15 cellular contexts compared by ENCODE assay signal in genomic region chr12:106141003-106141402, GRCh38. TPM values are rescaled to one million over a fixed set of nuclear protein-coding genes. Genes with fewer than 3 reads are reported as not detected.
A peak's percentile ranks its signal among the peaks of the same experiment; 100 is the strongest.
DNase-seq lines count a peak whose midpoint lies in the region; ATAC-seq, FAIRE-seq and TF ChIP-seq lines count a peak whose summit lies in the region.
"Had no signal": no experiment of that assay in that cellular context is flagged by ENCODE, and none has a peak within 500 bp of the region (broad histone marks: within the 10 kb centered on the region; RNA-seq: fewer than 3 reads in every experiment).

No MANE protein-coding gene starts in this region.

- H3K27me3 ChIP-seq in KMS-11 (ENCODE audit: insufficient read depth, low read depth) (no peaks in the 10 kb centered on the region), endodermal cell (ENCODE audit: control insufficient read depth, insufficient read depth, low read length, poor library complexity, severe bottlenecking) (no peaks in the 10 kb centered on the region), H7 (ENCODE audit: control insufficient read depth, insufficient read depth, low read length) (peaks cover 2% of the 10 kb centered on the region; the same call in 1 of the 2 replicates)

- H3K4me3 ChIP-seq in A549: no peak overlapping the region
- no peak overlapping the region for H3K4me3 ChIP-seq in KMS-11 (IDR thresholded peaks at IDR 0.05; ENCODE audit: insufficient read depth, low read depth, low read length)
- peak overlapping the region; percentile 98 for H3K4me3 ChIP-seq in endodermal cell (ENCODE audit: low read length)
- H3K4me3 ChIP-seq in H7 (ENCODE audit: insufficient read depth, low read depth, low read length): no peak overlapping the region

- peak overlapping the region; percentile 97; the same call in 1 of the 2 replicates for H3K9ac ChIP-seq in KMS-11
- H3K9ac ChIP-seq in endodermal cell (ENCODE audit: extremely low read depth, low read length, poor library complexity, severe bottlenecking): no peak overlapping the region

- no peak for FAIRE-seq in A549 (lab: Jason Lieb, UNC)
- FAIRE-seq: urothelium cell line had no signal

- H4K20me1 ChIP-seq in KMS-11 (ENCODE audit: insufficient read depth): 0 out of 2 replicates have a peak, but pooled peaks cover under 1% of the 10 kb centered on the region

- H3K27me3 Mint-ChIP-seq in endodermal cell (ENCODE audit: insufficient read depth) (peaks cover 2% of the 10 kb centered on the region), nephron (ENCODE audit: low read depth) (no peaks in the 10 kb centered on the region)

- H3K4me3 Mint-ChIP-seq in endodermal cell (peak overlapping the region; percentile 78), nephron (peak overlapping the region; percentile 85 to 92 (median 89))
- H3K4me3 Mint-ChIP-seq: activated naive CD4-positive, alpha-beta T cell treated with anti-CD3 and anti-CD28 coated beads, Interleukin-2, amount 10 ng/mL, durations not matched to agents 7 days and 5 days had no signal

- intact Hi-C loops in posterior cingulate gyrus (cut with DNase I): loop anchor here (10.0 kb wide), 1 partner anchor 376 kb away; no protein-coding TSS in a partner anchor

- CTCF ChIA-PET in A549 (lab: Yijun Ruan, JAX): interaction anchor here (1.2 to 10.0 kb wide), 2 partner anchors 10 to 216 kb away, joined by 4 to 112 read pairs; partner anchors contain the start of gene POLR3B

- no peak for DNase-seq in A549 (ENCODE audit: low read depth in 1 of 2, low spot score in 1 of 2)
- DNase-seq in endodermal cell: peak; percentile 44
- no peak for DNase-seq in H7
- no peak for DNase-seq in NCI-H1105 treated with DMSO at 0.1 percent for 48 hours (lab: John Stamatoyannopoulos, UW)
- no peak for DNase-seq in posterior cingulate gyrus
- no peak for DNase-seq in glomerular visceral epithelial cell (ENCODE audit: extremely low spot score)
- DNase-seq: activated naive CD4-positive, alpha-beta T cell treated with anti-CD3 and anti-CD28 coated beads, Interleukin-2, amount 10 ng/mL, durations not matched to agents 7 days and 5 days; DMS153; NCI-H2029 treated with DMSO at 0.1 percent for 48 hours; NCI-H774; SHP77 treated with DMSO at 0.1 percent for 48 hours had no signal

- POLR2A ChIA-PET in A549 (lab: Yijun Ruan, JAX): no interaction called here

- no peaks in the 10 kb centered on the region for H3K36me3 Mint-ChIP-seq in endodermal cell (ENCODE audit: low read depth)
- peaks cover 3% of the 10 kb centered on the region for H3K36me3 Mint-ChIP-seq in nephron (ENCODE audit: low read depth)
- H3K36me3 Mint-ChIP-seq: activated naive CD4-positive, alpha-beta T cell treated with anti-CD3 and anti-CD28 coated beads, Interleukin-2, amount 10 ng/mL, durations not matched to agents 7 days and 5 days had no signal

- no peaks in the 10 kb centered on the region for H3K9me3 Mint-ChIP-seq in endodermal cell
- no peaks in the 10 kb centered on the region for H3K9me3 Mint-ChIP-seq in nephron
- H3K9me3 Mint-ChIP-seq: activated naive CD4-positive, alpha-beta T cell treated with anti-CD3 and anti-CD28 coated beads, Interleukin-2, amount 10 ng/mL, durations not matched to agents 7 days and 5 days had no signal

- H3K27ac ChIP-seq in A549 (no peak overlapping the region), KMS-11 (peak overlapping the region; percentile 91), endodermal cell (ENCODE audit: low read depth, low read length) (no peak overlapping the region)
- H3K27ac ChIP-seq: neutrophil had no signal

- H3K4me1 Mint-ChIP-seq in endodermal cell: peaks cover 56% of the 10 kb centered on the region
- H3K4me1 Mint-ChIP-seq in nephron: peaks cover 76% of the 10 kb centered on the region

- no peaks in the 10 kb centered on the region for H3K36me3 ChIP-seq in KMS-11 (ENCODE audit: insufficient read depth)
- H3K36me3 ChIP-seq in endodermal cell (ENCODE audit: control insufficient read depth, insufficient read depth, low read length): no peaks in the 10 kb centered on the region
- no peaks in the 10 kb centered on the region; the same call in 1 of the 2 replicates for H3K36me3 ChIP-seq in H7 (replicated peaks; ENCODE audit: control insufficient read depth, insufficient read depth, low read length)
- H3K36me3 ChIP-seq: neutrophil had no signal

- peaks cover 40% of the 10 kb centered on the region for H3K79me2 ChIP-seq in KMS-11 (ENCODE audit: insufficient read depth, low read depth)

- TF ChIP-seq EP300 in A549 (IDR thresholded peaks at IDR 0.05): no peak

- TF ChIP-seq RAD21 in A549 (conservative IDR thresholded peaks at IDR 0.05 in 1 of 2, IDR thresholded peaks at IDR 0.05 in 1 of 2): no peak

- peaks cover 44% of the 10 kb centered on the region; the same call in 2 of the 3 replicates for H3K4me1 ChIP-seq in A549
- peaks cover 68% of the 10 kb centered on the region for H3K4me1 ChIP-seq in KMS-11 (ENCODE audit: low read depth, poor library complexity, severe bottlenecking)
- peaks cover 5% of the 10 kb centered on the region for H3K4me1 ChIP-seq in endodermal cell (ENCODE audit: control insufficient read depth, insufficient read depth, low read length)

- H2AFZ ChIP-seq in KMS-11 (ENCODE audit: low read depth): no peak overlapping the region

- TF ChIP-seq CTCF in A549 (IDR thresholded peaks at IDR 0.05): no peak
- no peak for TF ChIP-seq CTCF in KMS-11 (conservative IDR thresholded peaks at IDR 0.05; ENCODE audit: low read depth, low read length)
- TF ChIP-seq CTCF in endodermal cell (conservative IDR thresholded peaks at IDR 0.05): no peak
- no peak for TF ChIP-seq CTCF in nephron (IDR thresholded peaks at IDR 0.05; ENCODE audit: unreplicated experiment in 3 of 3)

- no peak for TF ChIP-seq POLR2A in A549 (IDR thresholded peaks at IDR 0.05; ENCODE audit: low read length)

- no peak overlapping the region for H3K27ac Mint-ChIP-seq in endodermal cell
- peak overlapping the region; percentile 86 to 96 (median 95) for H3K27ac Mint-ChIP-seq in nephron
- H3K27ac Mint-ChIP-seq: activated naive CD4-positive, alpha-beta T cell treated with anti-CD3 and anti-CD28 coated beads, Interleukin-2, amount 10 ng/mL, durations not matched to agents 7 days and 5 days had no signal

- H3K9me3 ChIP-seq in A549 (no peaks in the 10 kb centered on the region), endodermal cell (ENCODE audit: control insufficient read depth, low read length) (no peaks in the 10 kb centered on the region)
- H3K9me3 ChIP-seq: neutrophil had no signal

- ATAC-seq in A549: no peak

- peak overlapping the region; percentile 93 for H3K4me2 ChIP-seq in A549
- H3K4me2 ChIP-seq in KMS-11: peak overlapping the region; percentile 82

TF ChIP-seq in A549, 52 proteins besides CTCF, POLR2A, EP300 and RAD21:
- TF ChIP-seq MAFK (IDR thresholded peaks at IDR 0.05; ENCODE audit: partially characterized antibody) (peak; percentile 83), KDM1A (IDR thresholded peaks at IDR 0.05; ENCODE audit: low read depth) (no peak)

RNA-seq across cellular contexts. Expression of gene NUAK1, which starts 2.2 kb away (rescaled TPM):
- polyA plus RNA-seq in A549 (2011; rRNA removed): 22.3 and 25.4 TPM in 2 replicates
- 10.1 and 12.6 TPM in 2 replicates for polyA plus RNA-seq in A549 (2012; cell fraction: cytosol; rRNA removed)
- polyA plus RNA-seq in A549 (2012; cell fraction: nucleus; rRNA removed): 15.0 and 19.7 TPM in 2 replicates
- polyA plus RNA-seq in A549 (2017; fragmentation: RNase III; extraction: RNeasy Plus Mini Kit Qiagen cat#74134 plus additional on column Dnase treatment): 18.1 to 23.5 TPM (median 20.8 TPM) in 3 replicates
- 36.7 and 38.4 TPM in 2 replicates for polyA minus RNA-seq in A549 (2011; rRNA and poly(A)+ RNA removed)
- 10 to 100 TPM; 14.0 to 16.8 TPM for total RNA-seq in endodermal cell
- 29.7 TPM for polyA plus RNA-seq in endodermal cell (2013, experiment 1 of 2)
- polyA plus RNA-seq in endodermal cell (2013, experiment 2 of 2): 27.3 TPM
- 13.6 and 23.1 TPM in 2 replicates for total RNA-seq in H7 (2014; rRNA removed; shearing (Covaris generic))
